ENCODE assay signal across 20 cellular contexts in genomic region chr5:106401561-106401960, GRCh38.
"Had no signal": no experiment of that assay in that cellular context is flagged by ENCODE, and none has a peak within 500 bp of the region (broad histone marks: within the 10 kb centered on the region; RNA-seq: fewer than 3 reads in every experiment).

No MANE protein-coding gene starts in this region.

- H3K27ac Mint-ChIP-seq: dendritic cell treated with granulocyte-macrophage colony-stimulating factor and Interleukin-4, amounts not matched to agents 40 ng/mL and 50 ng/mL, for 4 days; effector memory CD8-positive, alpha-beta T cell; naive thymus-derived CD8-positive, alpha-beta T cell; stimulated activated naive B cell treated with anti-CD40 and anti-IgM and Interleukin-4, amounts not matched to agents 10 μg/mL and 1 μg/mL and 100 μg/mL, for 72 hours had no signal

- H3K36me3 Mint-ChIP-seq: naive thymus-derived CD8-positive, alpha-beta T cell; stimulated activated naive B cell treated with anti-CD40 and anti-IgM and Interleukin-4, amounts not matched to agents 10 μg/mL and 1 μg/mL and 100 μg/mL, for 72 hours had no signal

- H3K9me3 ChIP-seq: heart left ventricle, mucosa of descending colon, neutrophil, spleen, stomach, thoracic aorta, transverse colon had no signal

- H3K27me3 Mint-ChIP-seq: dendritic cell treated with granulocyte-macrophage colony-stimulating factor and Interleukin-4, amounts not matched to agents 40 ng/mL and 50 ng/mL, for 4 days; effector memory CD8-positive, alpha-beta T cell; naive thymus-derived CD8-positive, alpha-beta T cell; stimulated activated naive B cell treated with anti-CD40 and anti-IgM and Interleukin-4, amounts not matched to agents 10 μg/mL and 1 μg/mL and 100 μg/mL, for 72 hours had no signal

- H3K27ac ChIP-seq: heart left ventricle, neutrophil, spleen, stomach, thoracic aorta, transverse colon had no signal

- H3K4me1 ChIP-seq: heart left ventricle, spleen, stomach, transverse colon had no signal

- H3K4me3 ChIP-seq: heart left ventricle, mucosa of descending colon, spleen, stomach, thoracic aorta, transverse colon had no signal

- H3K9me3 Mint-ChIP-seq: stimulated activated naive B cell treated with anti-CD40 and anti-IgM and Interleukin-4, amounts not matched to agents 10 μg/mL and 1 μg/mL and 100 μg/mL, for 72 hours had no signal

- DNase-seq: effector memory CD8-positive, alpha-beta T cell; erythroblast; heart left ventricle; hypothalamus; mucosa of descending colon; naive thymus-derived CD8-positive, alpha-beta T cell; spleen; stimulated activated CD4-positive, alpha-beta T cell treated with anti-CD3 and anti-CD28 coated beads, Interleukin-15, amount 100 ng/mL, for 24 hours; stimulated activated CD4-positive, alpha-beta T cell treated with anti-CD3 and anti-CD28 coated beads, Interleukin-1b, Interleukin-23, amount 100 ng/mL, for 48 hours; stimulated activated CD4-positive, alpha-beta T cell treated with anti-CD3 and anti-CD28 coated beads, Interleukin-4, amount 100 ng/mL, for 4 hours; stimulated activated naive B cell treated with anti-CD40 and anti-IgM and Interleukin-4, amounts not matched to agents 10 μg/mL and 1 μg/mL and 100 μg/mL, for 72 hours; stomach; substantia nigra; transverse colon had no signal

- FAIRE-seq: colon, frontal cortex, islet of Langerhans had no signal

- H3K4me3 Mint-ChIP-seq: dendritic cell treated with granulocyte-macrophage colony-stimulating factor and Interleukin-4, amounts not matched to agents 40 ng/mL and 50 ng/mL, for 4 days; effector memory CD8-positive, alpha-beta T cell; naive thymus-derived CD8-positive, alpha-beta T cell; stimulated activated naive B cell treated with anti-CD40 and anti-IgM and Interleukin-4, amounts not matched to agents 10 μg/mL and 1 μg/mL and 100 μg/mL, for 72 hours had no signal

- H3K27me3 ChIP-seq: heart left ventricle, neutrophil, spleen, stomach, transverse colon had no signal

- H3K36me3 ChIP-seq: heart left ventricle, neutrophil, spleen, stomach, thoracic aorta, transverse colon had no signal

- H3K4me1 Mint-ChIP-seq: naive thymus-derived CD8-positive, alpha-beta T cell; stimulated activated naive B cell treated with anti-CD40 and anti-IgM and Interleukin-4, amounts not matched to agents 10 μg/mL and 1 μg/mL and 100 μg/mL, for 72 hours had no signal
